Comparison of ENCODE assay signal across 20 cellular contexts in genomic region chr14:24011051-24011450, GRCh38. TPM values are rescaled to one million over a fixed set of nuclear protein-coding genes. Genes with fewer than 3 reads are reported as not detected.
A peak's percentile ranks its signal among the peaks of the same experiment; 100 is the strongest.
DNase-seq lines count a peak whose midpoint lies in the region; ATAC-seq lines count a peak whose summit lies in the region.
"Had no signal": no experiment of that assay in that cellular context is flagged by ENCODE, and none has a peak within 500 bp of the region (broad histone marks: within the 10 kb centered on the region; RNA-seq: fewer than 3 reads in every experiment).

No MANE protein-coding gene starts in this region.

- no peaks in the 10 kb centered on the region for H3K9me3 ChIP-seq in CD4-positive, CD25-positive, alpha-beta regulatory T cell (ENCODE audit: control insufficient read depth in 2 of 2, low read length in 2 of 2)
- no peaks in the 10 kb centered on the region for H3K9me3 ChIP-seq in T-helper 17 cell (ENCODE audit: control insufficient read depth, low read length, poor library complexity, severe bottlenecking)
- H3K9me3 ChIP-seq: stomach, upper lobe of left lung had no signal

- no peaks in the 10 kb centered on the region for H3K36me3 ChIP-seq in CD4-positive, CD25-positive, alpha-beta regulatory T cell (ENCODE audit: control insufficient read depth, insufficient read depth, low read length)
- H3K36me3 ChIP-seq: stomach, upper lobe of left lung had no signal

- no peak overlapping the region for H3K4me3 ChIP-seq in CD4-positive, CD25-positive, alpha-beta regulatory T cell (ENCODE audit: low read depth, low read length)
- H3K4me3 ChIP-seq: A549, stomach, upper lobe of left lung had no signal

- peaks cover 36% of the 10 kb centered on the region for H3K4me1 Mint-ChIP-seq in activated CD4-positive, alpha-beta T cell treated with anti-CD3 and anti-CD28 coated beads, Interleukin-2, amount 10 ng/mL, durations not matched to agents 7 days and 5 days
- peaks cover 7 to 40% (median 33%) of the 10 kb centered on the region in 4 donors for H3K4me1 Mint-ChIP-seq in CD4-positive, CD25-positive, alpha-beta regulatory T cell
- H3K4me1 Mint-ChIP-seq in T-helper 17 cell (peaks cover 27% of the 10 kb centered on the region), immature natural killer cell (peaks cover 4 to 6% of the 10 kb centered on the region in 2 donors)

- H3K4me3 Mint-ChIP-seq in activated CD4-positive, alpha-beta T cell treated with anti-CD3 and anti-CD28 coated beads, Interleukin-2, amount 10 ng/mL, durations not matched to agents 7 days and 5 days: no peak overlapping the region
- peak overlapping the region in 2 of 4 donors; percentile 54 to 55 for H3K4me3 Mint-ChIP-seq in CD4-positive, CD25-positive, alpha-beta regulatory T cell
- H3K4me3 Mint-ChIP-seq in T-helper 17 cell: peak overlapping the region; percentile 45
- H3K4me3 Mint-ChIP-seq in immature natural killer cell: no peak overlapping the region

- CTCF ChIA-PET in activated CD4-positive, alpha-beta T cell treated with anti-CD3 and anti-CD28 coated beads, Interleukin-2, amount 10 ng/mL, durations not matched to agents 7 days and 5 days (lab: Charles Lee): no interaction called here

- peak overlapping the region; percentile 73 for H3K27ac Mint-ChIP-seq in activated CD4-positive, alpha-beta T cell treated with anti-CD3 and anti-CD28 coated beads, Interleukin-2, amount 10 ng/mL, durations not matched to agents 7 days and 5 days
- peak overlapping the region; percentile 83 to 96 (median 86) for H3K27ac Mint-ChIP-seq in CD4-positive, CD25-positive, alpha-beta regulatory T cell
- H3K27ac Mint-ChIP-seq in T-helper 17 cell (peak overlapping the region; percentile 97), immature natural killer cell (peak overlapping the region in 5 of 6 donors; percentile 17 to 44 (median 33))

- no peaks in the 10 kb centered on the region for H3K27me3 ChIP-seq in CD4-positive, CD25-positive, alpha-beta regulatory T cell (ENCODE audit: control insufficient read depth, insufficient read depth, low read length)
- H3K27me3 ChIP-seq: stomach, upper lobe of left lung had no signal

- H3K36me3 Mint-ChIP-seq in activated CD4-positive, alpha-beta T cell treated with anti-CD3 and anti-CD28 coated beads, Interleukin-2, amount 10 ng/mL, durations not matched to agents 7 days and 5 days (ENCODE audit: low read depth): peaks cover 13% of the 10 kb centered on the region
- peaks cover 8% of the 10 kb centered on the region for H3K36me3 Mint-ChIP-seq in CD4-positive, CD25-positive, alpha-beta regulatory T cell
- no peaks in the 10 kb centered on the region for H3K36me3 Mint-ChIP-seq in T-helper 17 cell (ENCODE audit: low read depth)
- no peaks in the 10 kb centered on the region for H3K36me3 Mint-ChIP-seq in immature natural killer cell

- ATAC-seq in CD4-positive, CD25-positive, alpha-beta regulatory T cell (ENCODE audit: low read depth in 2 of 2): no peak
- ATAC-seq in T-helper 17 cell (no peak), GM21576 (IDR thresholded peaks at IDR 0.05; ENCODE audit: unreplicated experiment) (no peak), GM19397 (IDR thresholded peaks at IDR 0.05; ENCODE audit: unreplicated experiment) (no peak)
- ATAC-seq: A549 had no signal

- H3K27ac ChIP-seq in CD4-positive, CD25-positive, alpha-beta regulatory T cell (ENCODE audit: insufficient read depth, low read length, poor library complexity, severe bottlenecking): no peak overlapping the region
- H3K27ac ChIP-seq: A549, stomach, upper lobe of left lung had no signal

- no peaks in the 10 kb centered on the region for H3K27me3 Mint-ChIP-seq in activated CD4-positive, alpha-beta T cell treated with anti-CD3 and anti-CD28 coated beads, Interleukin-2, amount 10 ng/mL, durations not matched to agents 7 days and 5 days
- H3K27me3 Mint-ChIP-seq in CD4-positive, CD25-positive, alpha-beta regulatory T cell: no peaks in the 10 kb centered on the region
- H3K27me3 Mint-ChIP-seq in T-helper 17 cell (no peaks in the 10 kb centered on the region), immature natural killer cell (ENCODE audit: low read depth in 3 of 3) (peaks cover 0 to 2% (median 0%) of the 10 kb centered on the region in 3 donors)

- no peaks in the 10 kb centered on the region for H3K9me3 Mint-ChIP-seq in activated CD4-positive, alpha-beta T cell treated with anti-CD3 and anti-CD28 coated beads, Interleukin-2, amount 10 ng/mL, durations not matched to agents 7 days and 5 days
- no peaks in the 10 kb centered on the region for H3K9me3 Mint-ChIP-seq in CD4-positive, CD25-positive, alpha-beta regulatory T cell
- no peaks in the 10 kb centered on the region for H3K9me3 Mint-ChIP-seq in immature natural killer cell

- no peak for DNase-seq in activated CD4-positive, alpha-beta T cell treated with anti-CD3 and anti-CD28 coated beads, Interleukin-2, amount 10 ng/mL, durations not matched to agents 7 days and 5 days
- DNase-seq in activated CD4-positive, alpha-beta T cell treated with anti-CD3 and anti-CD28 coated beads, Interleukin-2, amount 50 U/mL, for 1 hour: no peak
- no peak for DNase-seq in CD4-positive, CD25-positive, alpha-beta regulatory T cell
- DNase-seq in T-helper 17 cell (no peak), immature natural killer cell (no peak), C1 segment of cervical spinal cord (lab: John Stamatoyannopoulos, UW) (no peak)
- DNase-seq: activated CD4-positive, alpha-beta T cell treated with anti-CD3 and anti-CD28 coated beads, Interleukin-2, amount 50 U/mL, for 48 hours; activated gamma-delta T cell; foreskin fibroblast; kidney glomerular epithelial cell; midbrain; NCI-H146; retina; RPMI8226; stomach; upper lobe of left lung had no signal

- POLR2A ChIA-PET in activated CD4-positive, alpha-beta T cell treated with anti-CD3 and anti-CD28 coated beads, Interleukin-2, amount 10 ng/mL, durations not matched to agents 7 days and 5 days (lab: Charles Lee): interaction anchor here (1.0 kb wide), 1 partner anchor 80 kb away, joined by 3 read pairs; no protein-coding TSS in a partner anchor

- peaks cover 4% of the 10 kb centered on the region for H3K4me1 ChIP-seq in CD4-positive, CD25-positive, alpha-beta regulatory T cell (ENCODE audit: control insufficient read depth, insufficient read depth, low read length, poor library complexity, severe bottlenecking)

RNA-seq across cellular contexts. Expression of gene DHRS4L2, which starts 22.3 kb away (rescaled TPM):
- 10 to 100 TPM; 22.5 to 24.8 TPM for total RNA-seq in activated CD4-positive, alpha-beta T cell treated with anti-CD3 and anti-CD28 coated beads, Interleukin-2, amount 10 ng/mL, durations not matched to agents 7 days and 5 days
- total RNA-seq in CD4-positive, CD25-positive, alpha-beta regulatory T cell: 15.2 TPM
- polyA plus RNA-seq in CD4-positive, CD25-positive, alpha-beta regulatory T cell: 10 to 100 TPM; 13.4 to 22.0 (median 18.5) TPM
- total RNA-seq in T-helper 17 cell: 1 to 10 TPM; 9.9 to 10.0 TPM
- 10 to 100 TPM; 14.7 to 22.1 (median 15.8) TPM for polyA plus RNA-seq in immature natural killer cell

RNA-seq across cellular contexts. Expression of gene CARMIL3, which starts 40.8 kb away (rescaled TPM):
- 1 to 10 TPM in 1 of 2 experiments, under 1 TPM in 1; 0.83 to 1.1 TPM for total RNA-seq in activated CD4-positive, alpha-beta T cell treated with anti-CD3 and anti-CD28 coated beads, Interleukin-2, amount 10 ng/mL, durations not matched to agents 7 days and 5 days
- total RNA-seq in CD4-positive, CD25-positive, alpha-beta regulatory T cell: 0.52 TPM
- polyA plus RNA-seq in CD4-positive, CD25-positive, alpha-beta regulatory T cell: not detected
- under 1 TPM in 1 of 2 donors, not detected in 1; 0.31 TPM for total RNA-seq in T-helper 17 cell
- polyA plus RNA-seq in immature natural killer cell: under 1 TPM; 0.09 to 0.82 (median 0.32) TPM
- total RNA-seq: M059J had no signal

RNA-seq across cellular contexts. Expression of gene DHRS4, which starts 57.5 kb away (rescaled TPM):
- 10 to 100 TPM; 28.8 to 31.3 TPM for total RNA-seq in activated CD4-positive, alpha-beta T cell treated with anti-CD3 and anti-CD28 coated beads, Interleukin-2, amount 10 ng/mL, durations not matched to agents 7 days and 5 days
- total RNA-seq in CD4-positive, CD25-positive, alpha-beta regulatory T cell: 7.8 TPM
- 10 to 100 TPM; 23.5 to 29.0 (median 24.6) TPM for polyA plus RNA-seq in CD4-positive, CD25-positive, alpha-beta regulatory T cell
- total RNA-seq in T-helper 17 cell: 10 to 100 TPM in 1 of 2 donors, 1 to 10 TPM in 1; 7.6 to 13.4 TPM
- 10 to 100 TPM; 26.2 to 33.8 (median 31.0) TPM for polyA plus RNA-seq in immature natural killer cell

Comparison
In these comparisons a context has a peak if more than half of its experiments do, and no peak if none do; other contexts are left out.
1. H3K27ac Mint-ChIP-seq: peak in every context shown above with its lines; median percentile 97 in T-helper 17 cell; 86 in CD4-positive, CD25-positive, alpha-beta regulatory T cell; 73 in activated CD4-positive, alpha-beta T cell treated with anti-CD3 and anti-CD28 coated beads, Interleukin-2, amount 10 ng/mL, durations not matched to agents 7 days and 5 days; 33 in immature natural killer cell.